ENCODE assay signal across 10 cellular contexts in the genomic region with DNA sequence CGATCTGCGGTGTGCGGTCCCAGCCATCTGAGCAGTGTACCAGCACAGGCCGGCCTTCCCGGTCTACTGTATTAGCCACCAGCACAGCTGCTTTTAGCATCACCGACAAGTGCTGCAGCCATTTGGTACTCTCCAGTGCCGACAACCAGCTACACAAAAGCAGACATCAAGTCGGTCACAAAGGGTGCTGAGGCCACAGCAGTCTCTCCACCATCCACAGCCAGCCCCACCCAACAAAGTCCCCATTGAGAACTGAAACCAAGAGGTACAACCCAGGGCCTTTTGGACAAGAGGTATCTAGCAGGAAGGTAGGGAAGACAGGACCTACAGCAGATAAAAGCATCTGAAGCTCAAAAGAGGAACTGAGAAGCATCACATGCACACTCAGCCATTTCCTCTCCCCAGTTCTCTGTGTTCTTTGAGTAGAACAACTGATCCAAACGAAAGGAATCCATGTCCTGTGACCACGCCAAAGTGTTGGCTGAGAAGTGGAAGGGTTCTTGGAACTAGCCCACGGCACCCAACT. TPM values are rescaled to one million over a fixed set of nuclear protein-coding genes. Genes with fewer than 3 reads are reported as not detected.
DNase-seq lines count a peak whose midpoint lies in the region; ATAC-seq and FAIRE-seq lines count a peak whose summit lies in the region.
"Had no signal": no experiment of that assay in that cellular context is flagged by ENCODE, and none has a peak within 500 bp of the region (broad histone marks: within the 10 kb centered on the region; RNA-seq: fewer than 3 reads in every experiment).

No MANE protein-coding gene starts in this region.

- H3K27ac ChIP-seq in right cardiac atrium (ENCODE audit: low read length) (peak overlapping the region; percentile 42), aorta (ENCODE audit: low read depth in 1 of 2, low read length in 2 of 2) (no peak overlapping the region)

- peak; percentile 89 for ATAC-seq in GM21528 (IDR thresholded peaks at IDR 0.05; ENCODE audit: low FRiP score, unreplicated experiment)
- peak; percentile 78 for ATAC-seq in HG03469 (IDR thresholded peaks at IDR 0.05; ENCODE audit: unreplicated experiment)
- ATAC-seq in right cardiac atrium, result peak; percentile 22 to 32
- ATAC-seq in aorta (ENCODE audit: low FRiP score), result no peak

- H3K36me3 ChIP-seq in aorta (ENCODE audit: control insufficient read depth in 1 of 2, insufficient read depth in 2 of 2, low read length in 1 of 2), result peaks cover 0 to 19% of the 10 kb centered on the region in 2 donors

- 81% methylated on average over 11 of the region's 11 CpGs for WGBS in right cardiac atrium
- WGBS in aorta, 2 donors, result 79 to 81% methylated on average over 11 of the region's 11 CpGs

- H3K4me3 ChIP-seq in right cardiac atrium (ENCODE audit: low read length), result no peak overlapping the region
- H3K4me3 ChIP-seq in aorta (ENCODE audit: low read length in 2 of 2), result no peak overlapping the region

- DNase-seq in GM18507 (ENCODE audit: extremely low spot score, insufficient read length, low read depth) (no peak), right cardiac atrium (peak in 1 of 3 donors; percentile 56), NCI-H2029 treated with DMSO at 0.1 percent for 48 hours (lab: John Stamatoyannopoulos, UW) (no peak), NCI-H748 (lab: John Stamatoyannopoulos, UW; ENCODE audit: unreplicated experiment) (no peak), aorta (no peak), NCI-H1105 (lab: John Stamatoyannopoulos, UW) (no peak)
- DNase-seq: foreskin fibroblast, NCI-H524 had no signal

- H3K9me3 ChIP-seq in right cardiac atrium (ENCODE audit: control insufficient read depth, low read length), result no peaks in the 10 kb centered on the region
- no peaks in the 10 kb centered on the region for H3K9me3 ChIP-seq in aorta (ENCODE audit: control insufficient read depth, low read length)

- intact Hi-C loops in right cardiac atrium (cut with DNase I) (no loop called here), aorta (cut with DNase I) (no loop called here)

- H3K27me3 ChIP-seq in right cardiac atrium (ENCODE audit: control insufficient read depth, insufficient read depth) (no peaks in the 10 kb centered on the region), aorta (ENCODE audit: control insufficient read depth in 1 of 2, insufficient read depth in 2 of 2, low read length in 1 of 2) (no peaks in the 10 kb centered on the region)

- no peaks in the 10 kb centered on the region for H3K4me1 ChIP-seq in right cardiac atrium (ENCODE audit: control insufficient read depth, insufficient read depth, low read length)
- no peaks in the 10 kb centered on the region for H3K4me1 ChIP-seq in aorta (ENCODE audit: control insufficient read depth in 1 of 2, insufficient read depth in 2 of 2, low read length in 2 of 2)

- peak; percentile 99 for FAIRE-seq in GM18507 (lab: Jason Lieb, UNC)

RNA-seq across cellular contexts. Expression of a gene that starts 9.5 kb away (rescaled TPM):
- total RNA-seq in right cardiac atrium, result 10 to 100 TPM; 11.5 to 26.5 (median 23.5) TPM
- 8.5 TPM for polyA plus RNA-seq in right cardiac atrium
- 10 to 100 TPM; 38.7 to 38.8 TPM for total RNA-seq in aorta
- 10 to 100 TPM; 14.0 to 17.7 TPM for polyA plus RNA-seq in aorta

RNA-seq across cellular contexts. Expression of a gene that starts 16.7 kb away (rescaled TPM):
- under 1 TPM in 3 of 4 donors, not detected in 1; 0.06 to 0.23 (median 0.08) TPM for total RNA-seq in right cardiac atrium
- 0.02 TPM for polyA plus RNA-seq in right cardiac atrium
- not detected for total RNA-seq in aorta
- polyA plus RNA-seq in aorta, result not detected
